Comparison of ENCODE assay signal across 11 cellular contexts in genomic region chr2:169490834-169491233, GRCh38. TPM values are rescaled to one million over a fixed set of nuclear protein-coding genes. Genes with fewer than 3 reads are reported as not detected.
"Had no signal": no experiment of that assay in that cellular context is flagged by ENCODE, and none has a peak within 500 bp of the region (broad histone marks: within the 10 kb centered on the region; RNA-seq: fewer than 3 reads in every experiment).

No MANE protein-coding gene starts in this region.

- H3K27ac ChIP-seq: GM23248, HL-60 had no signal

- ATAC-seq: HCT116, HepG2 had no signal

- H3K9me3 Mint-ChIP-seq: HFFc6 had no signal

- H3K4me3 Mint-ChIP-seq: HFFc6, IgD-negative memory B cell had no signal

- H3K4me1 Mint-ChIP-seq: IgD-negative memory B cell had no signal

- H3K27ac Mint-ChIP-seq: HFFc6, IgD-negative memory B cell had no signal

- H3K9ac ChIP-seq: GM23248 had no signal

- H3K9me3 ChIP-seq: HAP-1 had no signal

- H3K36me3 ChIP-seq: HAP-1 had no signal

- H2AFZ ChIP-seq: GM23248 had no signal

- H3K27me3 Mint-ChIP-seq: IgD-negative memory B cell had no signal

- H3K4me3 ChIP-seq: GM23248, HAP-1 had no signal

- DNase-seq: GM23248, GOT3, H7, HFFc6, KBM-7 had no signal

- FAIRE-seq: HepG2 had no signal

RNA-seq across cellular contexts. Expression of gene KLHL41, which starts 18.7 kb away (rescaled TPM):
- total RNA-seq: H7, HT1080 had no signal
- polyA plus RNA-seq: IgD-negative memory B cell had no signal
